15 cellular contexts compared by ENCODE assay signal in genomic region chr12:90152897-90153624, GRCh38.
DNase-seq lines count a peak whose midpoint lies in the region; ATAC-seq, FAIRE-seq and TF ChIP-seq lines count a peak whose summit lies in the region.
"Had no signal": no experiment of that assay in that cellular context is flagged by ENCODE, and none has a peak within 500 bp of the region (broad histone marks: within the 10 kb centered on the region; RNA-seq: fewer than 3 reads in every experiment).

No MANE protein-coding gene starts in this region.

- intact Hi-C loops in naive thymus-derived CD4-positive, alpha-beta T cell (cut with micrococcal nuclease), result no loop called here
- intact Hi-C loops in left cardiac atrium (cut with DNase I), result no loop called here

- H3K4me1 ChIP-seq in GM23338 (ENCODE audit: insufficient read depth), result no peaks in the 10 kb centered on the region
- H3K4me1 ChIP-seq in small intestine (ENCODE audit: control insufficient read depth in 2 of 2, insufficient read depth in 1 of 2, low read depth in 1 of 2, low read length in 1 of 2), result peaks cover 0 to 2% of the 10 kb centered on the region in 2 donors
- H3K4me1 ChIP-seq in naive thymus-derived CD4-positive, alpha-beta T cell (ENCODE audit: control insufficient read depth in 2 of 2, insufficient read depth in 2 of 2, low read length in 2 of 2), result no peaks in the 10 kb centered on the region

- no peak for TF ChIP-seq CTCF in GM23338 (conservative IDR thresholded peaks at IDR 0.05; ENCODE audit: low read depth in 2 of 2)
- no peak for TF ChIP-seq CTCF in foreskin fibroblast (IDR thresholded peaks at IDR 0.05; ENCODE audit: low read depth, low read length)

- H3K4me2 ChIP-seq in GM23338, result no peak overlapping the region
- H3K4me2 ChIP-seq: KMS-11, SK-N-SH had no signal

- H3K9me3 Mint-ChIP-seq in GM23338, result no peaks in the 10 kb centered on the region
- no peaks in the 10 kb centered on the region for H3K9me3 Mint-ChIP-seq in naive thymus-derived CD4-positive, alpha-beta T cell

- POLR2A ChIA-PET in naive thymus-derived CD4-positive, alpha-beta T cell (lab: Charles Lee), result no interaction called here

- FAIRE-seq in small intestine (lab: Jason Lieb, UNC), result no peak
- FAIRE-seq: endothelial cell of umbilical vein had no signal

- ATAC-seq in GM23338 (no peak), left cardiac atrium (no peak), HG03159 (IDR thresholded peaks at IDR 0.05; ENCODE audit: unreplicated experiment) (no peak)
- ATAC-seq in naive thymus-derived CD4-positive, alpha-beta T cell, result no peak

- H3K4me3 ChIP-seq in GM23338 (no peak overlapping the region), foreskin fibroblast (ENCODE audit: low read depth in 1 of 2, low read length in 2 of 2) (no peak overlapping the region), small intestine (ENCODE audit: low read depth in 1 of 2, low read length in 2 of 2) (no peak overlapping the region)
- no peak overlapping the region for H3K4me3 ChIP-seq in naive thymus-derived CD4-positive, alpha-beta T cell (ENCODE audit: low read length)

- no peaks in the 10 kb centered on the region for H3K36me3 Mint-ChIP-seq in GM23338 (ENCODE audit: low read depth)
- no peaks in the 10 kb centered on the region for H3K36me3 Mint-ChIP-seq in naive thymus-derived CD4-positive, alpha-beta T cell

- no peaks in the 10 kb centered on the region for H4K20me1 ChIP-seq in GM23338 (replicated peaks; ENCODE audit: insufficient read depth)

- 0 out of 2 replicates have a peak overlapping the region, but pooled peaks have one; percentile 31 for H3K27ac Mint-ChIP-seq in GM23338
- H3K27ac Mint-ChIP-seq in naive thymus-derived CD4-positive, alpha-beta T cell, result no peak overlapping the region
- H3K27ac Mint-ChIP-seq: activated B cell treated with CpG ODN at 0.5 μM for 24 hours had no signal

- 0 out of 2 replicates have a peak overlapping the region, but pooled peaks have one; percentile 23 for H2AFZ ChIP-seq in GM23338

- H3K27me3 ChIP-seq in GM23338 (ENCODE audit: insufficient read depth) (no peaks in the 10 kb centered on the region), small intestine (ENCODE audit: control insufficient read depth in 2 of 2, insufficient read depth in 2 of 2, low read length in 2 of 2) (no peaks in the 10 kb centered on the region)
- H3K27me3 ChIP-seq in naive thymus-derived CD4-positive, alpha-beta T cell (ENCODE audit: control insufficient read depth in 2 of 2, insufficient read depth in 2 of 2, low read length in 2 of 2), result no peaks in the 10 kb centered on the region
- H3K27me3 ChIP-seq: neutrophil had no signal

- H3K27ac ChIP-seq in GM23338 (ENCODE audit: low read depth) (no peak overlapping the region), small intestine (ENCODE audit: low read depth in 1 of 2, low read length in 1 of 2) (no peak overlapping the region)
- no peak overlapping the region for H3K27ac ChIP-seq in naive thymus-derived CD4-positive, alpha-beta T cell (ENCODE audit: low read depth, low read length)
- H3K27ac ChIP-seq: KMS-11, neutrophil had no signal

- H3K36me3 ChIP-seq in GM23338 (ENCODE audit: insufficient read depth), result no peaks in the 10 kb centered on the region
- H3K36me3 ChIP-seq in small intestine (ENCODE audit: control insufficient read depth in 2 of 2, insufficient read depth in 2 of 2, low read length in 2 of 2), result no peaks in the 10 kb centered on the region
- H3K36me3 ChIP-seq in naive thymus-derived CD4-positive, alpha-beta T cell (ENCODE audit: control insufficient read depth in 2 of 3, insufficient read depth in 3 of 3, low read length in 3 of 3), result no peaks in the 10 kb centered on the region
- H3K36me3 ChIP-seq: neutrophil had no signal

- H3K4me3 Mint-ChIP-seq in GM23338, result no peak overlapping the region
- H3K4me3 Mint-ChIP-seq in naive thymus-derived CD4-positive, alpha-beta T cell, result peak overlapping the region in 2 of 10 donors; percentile 5 to 54
- H3K4me3 Mint-ChIP-seq: activated B cell treated with CpG ODN at 0.5 μM for 24 hours had no signal

- H3K27me3 Mint-ChIP-seq in GM23338 (ENCODE audit: insufficient read depth, low read depth, poor library complexity), result no peaks in the 10 kb centered on the region
- H3K27me3 Mint-ChIP-seq in naive thymus-derived CD4-positive, alpha-beta T cell, result peaks cover 0 to 8% (median 6%) of the 10 kb centered on the region in 5 donors
- H3K27me3 Mint-ChIP-seq: activated B cell treated with CpG ODN at 0.5 μM for 24 hours had no signal

- DNase-seq in GM23338 (ENCODE audit: low spot score) (no peak), NCI-H69 (lab: John Stamatoyannopoulos, UW) (peak; percentile 87), foreskin fibroblast (peak; percentile 2 to 39), small intestine (peak; percentile 48), left cardiac atrium (no peak)
- no peak for DNase-seq in naive thymus-derived CD4-positive, alpha-beta T cell
- DNase-seq: activated B cell treated with CpG ODN at 0.5 μM for 24 hours; activated naive CD4-positive, alpha-beta T cell treated with anti-CD3 and anti-CD28 coated beads, Interleukin-2, amount 50 U/mL, for 16 hours; caudate nucleus; NCI-H2081 treated with DMSO at 0.1 percent for 48 hours; SK-N-SH had no signal

- no peaks in the 10 kb centered on the region for H3K9me3 ChIP-seq in small intestine (ENCODE audit: control insufficient read depth, low read depth)
- no peaks in the 10 kb centered on the region for H3K9me3 ChIP-seq in naive thymus-derived CD4-positive, alpha-beta T cell (ENCODE audit: control insufficient read depth in 2 of 3, low read length in 3 of 3)
- H3K9me3 ChIP-seq: neutrophil, SK-N-SH had no signal

- no peaks in the 10 kb centered on the region for H3K79me2 ChIP-seq in GM23338 (replicated peaks; ENCODE audit: insufficient read depth)

- 54 to 63% (median 56%) methylated on average over 10 of the region's 10 CpGs for WGBS in small intestine, 3 donors

- H3K4me1 Mint-ChIP-seq in GM23338, result peaks cover 4% of the 10 kb centered on the region
- peaks cover 0 to 7% (median 4%) of the 10 kb centered on the region in 7 donors for H3K4me1 Mint-ChIP-seq in naive thymus-derived CD4-positive, alpha-beta T cell
- H3K4me1 Mint-ChIP-seq: activated B cell treated with CpG ODN at 0.5 μM for 24 hours had no signal

- H3F3A ChIP-seq in GM23338 (replicated peaks; ENCODE audit: low read depth), result no peaks in the 10 kb centered on the region

- H3K9me2 ChIP-seq in GM23338 (ENCODE audit: insufficient read depth), result no peaks in the 10 kb centered on the region
- H3K9me2 ChIP-seq: SK-N-SH had no signal

- CTCF ChIA-PET in naive thymus-derived CD4-positive, alpha-beta T cell (lab: Charles Lee), result no interaction called here

TF ChIP-seq in GM23338, 12 proteins besides CTCF, POLR2A, EP300 and RAD21 (continues in another document):
- TF ChIP-seq, protein P1, sequence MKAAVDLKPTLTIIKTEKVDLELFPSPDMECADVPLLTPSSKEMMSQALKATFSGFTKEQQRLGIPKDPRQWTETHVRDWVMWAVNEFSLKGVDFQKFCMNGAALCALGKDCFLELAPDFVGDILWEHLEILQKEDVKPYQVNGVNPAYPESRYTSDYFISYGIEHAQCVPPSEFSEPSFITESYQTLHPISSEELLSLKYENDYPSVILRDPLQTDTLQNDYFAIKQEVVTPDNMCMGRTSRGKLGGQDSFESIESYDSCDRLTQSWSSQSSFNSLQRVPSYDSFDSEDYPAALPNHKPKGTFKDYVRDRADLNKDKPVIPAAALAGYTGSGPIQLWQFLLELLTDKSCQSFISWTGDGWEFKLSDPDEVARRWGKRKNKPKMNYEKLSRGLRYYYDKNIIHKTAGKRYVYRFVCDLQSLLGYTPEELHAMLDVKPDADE (IDR thresholded peaks at IDR 0.05), result no peak
- TF ChIP-seq STAT1 (IDR thresholded peaks at IDR 0.05; ENCODE audit: unreplicated experiment) (no peak), EZH2phosphoT487 (IDR thresholded peaks at IDR 0.05; ENCODE audit: unreplicated experiment) (no peak), NANOG (IDR thresholded peaks at IDR 0.05; ENCODE audit: borderline replicate concordance) (no peak), ZNF114 (CRISPR knock-in tag; IDR thresholded peaks at IDR 0.05) (no peak), JUNB (IDR thresholded peaks at IDR 0.05; ENCODE audit: unreplicated experiment) (no peak), REST (IDR thresholded peaks at IDR 0.05; ENCODE audit: unreplicated experiment) (no peak)

Comparison
In these comparisons a context has a peak if more than half of its experiments do, and no peak if none do; other contexts are left out.
1. DNase-seq: peak in NCI-H69 (single experiment), foreskin fibroblast (2 of 2) and small intestine (single experiment); none in GM23338 (single experiment), naive thymus-derived CD4-positive, alpha-beta T cell (0 of 9) and left cardiac atrium (single experiment).